16 cellular contexts compared by ENCODE assay signal in the genomic region with DNA sequence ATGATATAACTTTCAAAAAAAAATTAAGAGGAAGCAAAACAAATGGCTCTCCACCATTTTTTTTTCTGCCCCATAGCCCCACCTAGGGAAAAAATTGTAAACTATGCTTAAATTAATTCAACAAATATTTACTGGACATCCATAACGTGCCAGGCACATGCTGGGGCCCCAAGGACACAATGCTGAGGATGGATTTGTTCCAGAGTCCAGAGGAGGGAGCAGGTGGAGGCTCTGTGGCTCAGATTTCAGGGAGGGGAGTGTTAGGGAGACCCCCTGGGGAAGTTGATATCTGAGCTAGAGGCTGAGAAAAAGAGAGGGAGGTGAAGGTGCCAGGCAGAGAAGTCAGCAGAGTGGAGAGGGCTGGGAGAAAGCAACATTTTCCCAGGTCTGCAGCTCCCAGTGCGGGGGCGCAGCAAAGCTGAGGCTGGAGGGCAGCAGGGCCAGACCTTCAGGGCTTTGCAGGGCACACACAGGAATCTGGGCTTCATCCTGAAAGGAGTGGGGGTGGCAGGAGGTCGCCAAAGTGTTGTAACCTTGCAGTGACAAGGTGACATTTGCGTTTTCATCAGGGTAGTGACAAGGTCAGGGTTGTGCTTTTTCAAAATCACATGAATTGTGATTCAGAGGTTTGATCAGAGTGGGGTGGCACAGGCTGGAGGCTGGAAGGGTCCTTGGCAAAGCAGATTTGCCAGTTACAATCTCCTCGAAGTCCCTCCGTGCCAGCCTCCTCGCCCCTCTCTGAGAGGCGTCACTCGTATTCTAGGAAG.
A peak's percentile ranks its signal among the peaks of the same experiment; 100 is the strongest.
DNase-seq lines count a peak whose midpoint lies in the region; ATAC-seq, FAIRE-seq and TF ChIP-seq lines count a peak whose summit lies in the region.
"Had no signal": no experiment of that assay in that cellular context is flagged by ENCODE, and none has a peak within 500 bp of the region (broad histone marks: within the 10 kb centered on the region; RNA-seq: fewer than 3 reads in every experiment).

No MANE protein-coding gene starts in this region.

- DNase-seq in SIG-M5 treated with dmso at 0.1 percent for 504 hours (lab: John Stamatoyannopoulos, UW; ENCODE audit: unreplicated experiment) (peak; percentile 1), SIG-M5 (lab: John Stamatoyannopoulos, UW) (no peak), NCI-H748 treated with DMSO at 0.1 percent for 48 hours (lab: John Stamatoyannopoulos, UW) (peak; percentile 27), keratinocyte (ENCODE audit: low read depth, low spot score) (no peak), D341Med (ENCODE audit: low spot score) (no peak), HK-2 (ENCODE audit: unreplicated experiment) (no peak), cerebellar nuclear complex (lab: John Stamatoyannopoulos, UW) (no peak)
- DNase-seq in activated CD8-positive, alpha-beta T cell treated with anti-CD3 and anti-CD28 coated beads for 36 hours: no peak
- DNase-seq: activated CD4-positive, CD25-positive, alpha-beta regulatory T cell treated with anti-CD3 and anti-CD28 coated beads, Interleukin-2, amount 50 U/mL, for 72 hours; activated T-cell treated with anti-CD3 and anti-CD28 coated beads, Interleukin-2, amount 50 U/mL, for 1 hour; MM.1S; naive thymus-derived CD4-positive, alpha-beta T cell; NCI-H774 had no signal

- H3K4me3 ChIP-seq in keratinocyte (ENCODE audit: control insufficient read depth in 2 of 3, extremely low read depth in 1 of 3, insufficient read depth in 2 of 3, low read depth in 1 of 3, low read length in 3 of 3): no peak overlapping the region
- H3K4me3 ChIP-seq: skin epidermis, thoracic aorta had no signal

- H3K9me1 ChIP-seq in keratinocyte (ENCODE audit: control insufficient read depth, extremely low read depth, insufficient read depth, low read length): no peaks in the 10 kb centered on the region

- dilution Hi-C loops in keratinocyte (cut with MboI; ENCODE audit: extremely low pct_ligation_motif_present, low sequenced_read_pairs): no loop called here

- H3K36me3 Mint-ChIP-seq in activated CD8-positive, alpha-beta T cell treated with anti-CD3 and anti-CD28 coated beads for 36 hours (ENCODE audit: low read depth): no peaks in the 10 kb centered on the region

- no peak for ATAC-seq in activated CD8-positive, alpha-beta T cell treated with anti-CD3 and anti-CD28 coated beads for 36 hours
- ATAC-seq: naive thymus-derived CD4-positive, alpha-beta T cell had no signal

- peak in 2 of 3 experiments; percentile 5 to 11 for TF ChIP-seq CTCF in keratinocyte (optimal IDR thresholded peaks at IDR 0.05 in 1 of 3, IDR thresholded peaks at IDR 0.05 in 1 of 3, conservative IDR thresholded peaks at IDR 0.05 in 1 of 3; ENCODE audit: extremely low read depth in 1 of 3, insufficient read depth in 2 of 3, low read length in 3 of 3)
- no peak for TF ChIP-seq CTCF in activated CD8-positive, alpha-beta T cell treated with anti-CD3 and anti-CD28 coated beads for 36 hours (IDR thresholded peaks at IDR 0.05)

- no peak overlapping the region for H3K4me3 Mint-ChIP-seq in activated CD8-positive, alpha-beta T cell treated with anti-CD3 and anti-CD28 coated beads for 36 hours
- H3K4me3 Mint-ChIP-seq: naive thymus-derived CD4-positive, alpha-beta T cell had no signal

- peaks cover 23% of the 10 kb centered on the region for H3K4me1 ChIP-seq in keratinocyte (ENCODE audit: control insufficient read depth, extremely low read depth, insufficient read depth, low read length)

- H3K4me2 ChIP-seq in keratinocyte (ENCODE audit: control insufficient read depth, extremely low read depth, insufficient read depth, low read depth, low read length): peak overlapping the region; percentile 46

- H3K9ac ChIP-seq in keratinocyte (ENCODE audit: control insufficient read depth, extremely low read depth, insufficient read depth, low read length): no peak overlapping the region

- H3K27ac ChIP-seq in keratinocyte (ENCODE audit: control insufficient read depth, insufficient read depth, low read length): peak overlapping the region; percentile 52
- H3K27ac ChIP-seq: thoracic aorta had no signal

- no peaks in the 10 kb centered on the region for H3K4me1 Mint-ChIP-seq in activated CD8-positive, alpha-beta T cell treated with anti-CD3 and anti-CD28 coated beads for 36 hours (ENCODE audit: low read depth)
- H3K4me1 Mint-ChIP-seq: naive thymus-derived CD4-positive, alpha-beta T cell had no signal

- H3K79me2 ChIP-seq in keratinocyte (ENCODE audit: control insufficient read depth, insufficient read depth, low read length): no peaks in the 10 kb centered on the region

- intact Hi-C loops in activated CD8-positive, alpha-beta T cell treated with anti-CD3 and anti-CD28 coated beads for 36 hours (cut with micrococcal nuclease): no loop called here

- H3K9me3 Mint-ChIP-seq in activated CD8-positive, alpha-beta T cell treated with anti-CD3 and anti-CD28 coated beads for 36 hours: peaks cover 2% of the 10 kb centered on the region

- H3K9me3 ChIP-seq in keratinocyte (ENCODE audit: control insufficient read depth, low read depth, low read length): no peaks in the 10 kb centered on the region
- H3K9me3 ChIP-seq: thoracic aorta had no signal

- no peaks in the 10 kb centered on the region for H4K20me1 ChIP-seq in keratinocyte (ENCODE audit: control insufficient read depth, extremely low read depth, insufficient read depth, low read length)

- CTCF ChIA-PET in activated CD8-positive, alpha-beta T cell treated with anti-CD3 and anti-CD28 coated beads for 36 hours (lab: Charles Lee): no interaction called here

- H3K36me3 ChIP-seq in keratinocyte (ENCODE audit: control insufficient read depth in 2 of 2, extremely low read depth in 1 of 2, insufficient read depth in 2 of 2, low read length in 2 of 2): no peaks in the 10 kb centered on the region
- H3K36me3 ChIP-seq: thoracic aorta had no signal

- H3K27me3 Mint-ChIP-seq in activated CD8-positive, alpha-beta T cell treated with anti-CD3 and anti-CD28 coated beads for 36 hours: peaks cover 3% of the 10 kb centered on the region

- H2AFZ ChIP-seq in keratinocyte (ENCODE audit: control insufficient read depth, low read length): no peak overlapping the region

- POLR2A ChIA-PET in activated CD8-positive, alpha-beta T cell treated with anti-CD3 and anti-CD28 coated beads for 36 hours (lab: Charles Lee): no interaction called here

- FAIRE-seq in keratinocyte (lab: Jason Lieb, UNC): peak; percentile 9
- FAIRE-seq: D721Med had no signal

- H3K27ac Mint-ChIP-seq in activated CD8-positive, alpha-beta T cell treated with anti-CD3 and anti-CD28 coated beads for 36 hours: no peak overlapping the region
- H3K27ac Mint-ChIP-seq: naive thymus-derived CD4-positive, alpha-beta T cell had no signal

- no peaks in the 10 kb centered on the region for H3K27me3 ChIP-seq in keratinocyte (ENCODE audit: control insufficient read depth, extremely low read depth, insufficient read depth, low read length)

Comparison
In these comparisons a context has a peak if more than half of its experiments do, and no peak if none do; other contexts are left out.
1. DNase-seq: peak in SIG-M5 treated with dmso at 0.1 percent for 504 hours (single experiment) and NCI-H748 treated with DMSO at 0.1 percent for 48 hours (single experiment); none in SIG-M5 (single experiment), keratinocyte (single experiment), D341Med (single experiment), activated CD8-positive, alpha-beta T cell treated with anti-CD3 and anti-CD28 coated beads for 36 hours (single experiment), HK-2 (single experiment) and cerebellar nuclear complex (0 of 2).